ENCODE assay signal across 9 cellular contexts in the genomic region with DNA sequence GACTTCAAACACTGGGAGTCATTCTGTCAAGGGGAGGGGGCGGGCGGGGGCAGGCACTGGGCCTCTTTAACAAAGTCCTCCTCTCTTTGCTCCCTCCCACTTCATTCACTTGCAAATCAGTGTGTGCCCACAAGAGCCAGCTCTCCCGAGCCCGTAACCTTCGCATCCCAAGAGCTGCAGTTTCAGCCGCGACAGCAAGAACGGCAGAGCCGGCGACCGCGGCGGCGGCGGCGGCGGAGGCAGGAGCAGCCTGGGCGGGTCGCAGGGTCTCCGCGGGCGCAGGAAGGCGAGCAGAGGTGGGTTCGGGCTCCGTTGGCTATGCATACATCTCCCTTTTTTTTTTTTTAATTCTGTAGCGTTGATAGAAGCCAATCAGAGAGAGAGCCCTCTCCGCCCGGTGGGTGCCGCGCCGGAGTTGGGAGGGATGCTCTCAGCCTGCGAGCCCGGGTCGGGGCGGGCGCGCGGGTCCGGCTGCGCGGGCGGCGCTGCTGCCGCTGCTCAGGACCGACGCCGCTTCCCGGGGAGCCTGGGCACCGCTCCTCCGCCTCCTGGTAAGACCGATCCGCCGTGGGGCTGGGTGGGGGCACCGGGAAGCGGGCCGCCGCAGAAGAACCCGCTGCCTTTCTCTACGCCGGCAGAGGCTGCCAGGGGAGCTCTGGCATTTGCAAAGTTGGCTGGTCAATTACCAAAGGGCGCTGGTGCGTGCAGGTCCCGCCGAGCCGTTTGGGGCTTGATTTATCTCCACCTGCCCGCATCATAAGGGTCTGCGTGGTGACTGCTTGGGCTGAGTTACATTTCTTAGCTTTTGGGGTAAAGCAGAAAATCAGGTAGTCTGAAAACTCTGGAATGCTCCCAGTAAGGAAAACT. TPM values are rescaled to one million over a fixed set of nuclear protein-coding genes. Genes with fewer than 3 reads are reported as not detected.
DNase-seq lines count a peak whose midpoint lies in the region; ATAC-seq and TF ChIP-seq lines count a peak whose summit lies in the region.
"Had no signal": no experiment of that assay in that cellular context is flagged by ENCODE, and none has a peak within 500 bp of the region (broad histone marks: within the 10 kb centered on the region; RNA-seq: fewer than 3 reads in every experiment).

A gene (plus strand): TSS at position 96 of the 867 bp plus-strand sequence. CDS start 73,788 bp downstream, outside the sequence.

- H3K4me1 ChIP-seq in psoas muscle, result no peaks in the 10 kb centered on the region

- no peaks in the 10 kb centered on the region for H3K9me3 ChIP-seq in psoas muscle

- intact Hi-C loops in psoas muscle (cut with DNase I), result no loop called here

- no peak within 1 kb of the TSS for H3K4me3 Mint-ChIP-seq in activated CD8-positive, alpha-beta memory T cell treated with anti-CD3 and anti-CD28 coated beads, Interleukin-2, amount 10 ng/mL, durations not matched to agents 7 days and 5 days
- H3K4me3 Mint-ChIP-seq in activated naive CD8-positive, alpha-beta T cell treated with anti-CD3 and anti-CD28 coated beads for 36 hours, result no peak within 1 kb of the TSS

- peaks cover 3% of the 10 kb centered on the region for H3K36me3 Mint-ChIP-seq in activated CD8-positive, alpha-beta memory T cell treated with anti-CD3 and anti-CD28 coated beads, Interleukin-2, amount 10 ng/mL, durations not matched to agents 7 days and 5 days
- no peaks in the 10 kb centered on the region for H3K36me3 Mint-ChIP-seq in activated naive CD8-positive, alpha-beta T cell treated with anti-CD3 and anti-CD28 coated beads for 36 hours

- peak within 1 kb of the TSS; percentile 32 for H3K27ac Mint-ChIP-seq in activated CD8-positive, alpha-beta memory T cell treated with anti-CD3 and anti-CD28 coated beads, Interleukin-2, amount 10 ng/mL, durations not matched to agents 7 days and 5 days
- no peak within 1 kb of the TSS for H3K27ac Mint-ChIP-seq in activated naive CD8-positive, alpha-beta T cell treated with anti-CD3 and anti-CD28 coated beads for 36 hours

- WGBS in psoas muscle, 3 donors, result 0 to 1% (median 1%) methylated on average over 52 to 67 of the region's 67 CpGs

- TF ChIP-seq CTCF in psoas muscle (IDR thresholded peaks at IDR 0.05), result no peak

- H3K27ac ChIP-seq in psoas muscle, result peak within 1 kb of the TSS; percentile 16
- H3K27ac ChIP-seq: VCaP had no signal

- CTCF ChIA-PET in activated CD8-positive, alpha-beta memory T cell treated with anti-CD3 and anti-CD28 coated beads, Interleukin-2, amount 10 ng/mL, durations not matched to agents 7 days and 5 days (lab: Charles Lee), result no interaction called here

- DNase-seq in activated CD8-positive, alpha-beta memory T cell treated with anti-CD3 and anti-CD28 coated beads, Interleukin-2, amount 10 ng/mL, durations not matched to agents 7 days and 5 days, result no peak
- DNase-seq in activated CD8-positive, alpha-beta memory T cell treated with anti-CD3 and anti-CD28 coated beads for 24 hours, result no peak
- peak; percentile 5 for DNase-seq in activated naive CD8-positive, alpha-beta T cell treated with anti-CD3 and anti-CD28 coated beads for 36 hours
- peak; percentile 67 for DNase-seq in hepatic stellate cell (ENCODE audit: low spot score)
- no peak for DNase-seq in psoas muscle
- DNase-seq in NCI-H446 treated with DMSO at 0.1 percent for 48 hours (lab: John Stamatoyannopoulos, UW), result no peak

- H3K4me3 ChIP-seq in psoas muscle, result peak within 1 kb of the TSS; percentile 57

- no peaks in the 10 kb centered on the region for H3K9me3 Mint-ChIP-seq in activated CD8-positive, alpha-beta memory T cell treated with anti-CD3 and anti-CD28 coated beads, Interleukin-2, amount 10 ng/mL, durations not matched to agents 7 days and 5 days (ENCODE audit: low read depth)
- H3K9me3 Mint-ChIP-seq in activated naive CD8-positive, alpha-beta T cell treated with anti-CD3 and anti-CD28 coated beads for 36 hours, result no peaks in the 10 kb centered on the region

- H3K36me3 ChIP-seq in psoas muscle (ENCODE audit: insufficient read depth in 1 of 2, low read depth in 1 of 2), result no peaks in the 10 kb centered on the region

- peaks cover 47% of the 10 kb centered on the region for H3K27me3 Mint-ChIP-seq in activated CD8-positive, alpha-beta memory T cell treated with anti-CD3 and anti-CD28 coated beads, Interleukin-2, amount 10 ng/mL, durations not matched to agents 7 days and 5 days
- peaks cover 69% of the 10 kb centered on the region for H3K27me3 Mint-ChIP-seq in activated naive CD8-positive, alpha-beta T cell treated with anti-CD3 and anti-CD28 coated beads for 36 hours

- no peak for ATAC-seq in activated CD8-positive, alpha-beta memory T cell treated with anti-CD3 and anti-CD28 coated beads, Interleukin-2, amount 10 ng/mL, durations not matched to agents 7 days and 5 days
- ATAC-seq in psoas muscle (no peak), GM21423 (IDR thresholded peaks at IDR 0.05; ENCODE audit: unreplicated experiment) (no peak), HG02571 (IDR thresholded peaks at IDR 0.05; ENCODE audit: unreplicated experiment) (no peak)

- peaks cover 4% of the 10 kb centered on the region for H3K4me1 Mint-ChIP-seq in activated CD8-positive, alpha-beta memory T cell treated with anti-CD3 and anti-CD28 coated beads, Interleukin-2, amount 10 ng/mL, durations not matched to agents 7 days and 5 days
- peaks cover 7% of the 10 kb centered on the region for H3K4me1 Mint-ChIP-seq in activated naive CD8-positive, alpha-beta T cell treated with anti-CD3 and anti-CD28 coated beads for 36 hours

- peaks cover 7 to 40% (median 9%) of the 10 kb centered on the region in 3 donors for H3K27me3 ChIP-seq in psoas muscle (ENCODE audit: insufficient read depth in 3 of 3, low read length in 2 of 3)

RNA-seq across cellular contexts. Expression of the gene that starts here (rescaled TPM):
- total RNA-seq in activated CD8-positive, alpha-beta memory T cell treated with anti-CD3 and anti-CD28 coated beads, Interleukin-2, amount 10 ng/mL, durations not matched to agents 7 days and 5 days, result not detected
- not detected for total RNA-seq in activated naive CD8-positive, alpha-beta T cell treated with anti-CD3 and anti-CD28 coated beads for 36 hours
- 1 to 10 TPM in 2 of 4 donors, under 1 TPM in 2; 0.74 to 3.4 (median 1.3) TPM for total RNA-seq in psoas muscle
- under 1 TPM; 0.30 to 0.77 (median 0.47) TPM for polyA plus RNA-seq in psoas muscle

Comparison
In these comparisons a context has a peak if more than half of its experiments do, and no peak if none do; other contexts are left out.
1. Peak in DNase-seq in activated naive CD8-positive, alpha-beta T cell treated with anti-CD3 and anti-CD28 coated beads for 36 hours; RNA of the gene not detected or under 1 TPM.